8 cellular contexts compared by ENCODE assay signal in genomic region chr5:132867046-132867451, GRCh38. TPM values are rescaled to one million over a fixed set of nuclear protein-coding genes. Genes with fewer than 3 reads are reported as not detected.
DNase-seq lines count a peak whose midpoint lies in the region; ATAC-seq, FAIRE-seq and TF ChIP-seq lines count a peak whose summit lies in the region.

No MANE protein-coding gene starts in this region.

- H3K4me1 ChIP-seq in MM.1S (ENCODE audit: low read length) (peaks cover 6% of the 10 kb centered on the region), H1 (replicated peaks in 1 of 4; ENCODE audit: control insufficient read depth in 3 of 4, insufficient read depth in 4 of 4, low read length in 3 of 4) (peaks cover 4 to 7% (median 6%) of the 10 kb centered on the region in 4 experiments; a peak in 5 of 7 replicates), osteoblast (ENCODE audit: insufficient read depth, low read length) (peaks cover 16% of the 10 kb centered on the region)

- 6% methylated on average over 13 of the region's 13 CpGs; no CpG with 5 or more reads in 1 of the 2 experiments for WGBS in H1 (ENCODE audit: extremely low coverage in 1 of 2, insufficient coverage in 1 of 2, insufficient read length in 1 of 2, insufficient replicate concordance in 2 of 2, low coverage in 1 of 2, low lambda C conversion rate in 2 of 2, missing lambda C conversion rate in 1 of 2), 2 experiments

- H3K9ac ChIP-seq in MM.1S (ENCODE audit: low read length) (peak overlapping the region; percentile 89), H1 (replicated peaks in 1 of 4; ENCODE audit: extremely low read depth in 1 of 4, low read depth in 3 of 4, low read length in 3 of 4) (peak overlapping the region; percentile 75 to 96 (median 85))

- H3K23me2 ChIP-seq in H1 (ENCODE audit: low read depth, low read length) = peaks cover 6% of the 10 kb centered on the region

- peak overlapping the region; percentile 98 for H4K8ac ChIP-seq in H1 (ENCODE audit: extremely low read depth, insufficient read depth, low read length)

- peak overlapping the region; percentile 80 for H3K4me2 ChIP-seq in MM.1S (ENCODE audit: low read depth, low read length)
- peak overlapping the region; percentile 81 to 85 for H3K4me2 ChIP-seq in H1 (ENCODE audit: insufficient read depth in 1 of 2, low read depth in 2 of 2, low read length in 2 of 2)
- peak overlapping the region; percentile 100 for H3K4me2 ChIP-seq in osteoblast (ENCODE audit: insufficient read depth, low read length)

- TF ChIP-seq EP300 in H1 (IDR thresholded peaks at IDR 0.05; ENCODE audit: borderline replicate concordance in 1 of 2, low read depth in 2 of 2, low read length in 2 of 2) = no peak

- peak; percentile 12 to 15 for ATAC-seq in activated CD4-positive, CD25-positive, alpha-beta regulatory T cell treated with anti-CD3 and anti-CD28 coated beads, Interleukin-2, amount 50 U/mL, for 24 hours

- H3K9me3 ChIP-seq in MM.1S (replicated peaks; ENCODE audit: insufficient read depth, low read length) = no peaks in the 10 kb centered on the region
- no peaks in the 10 kb centered on the region for H3K9me3 ChIP-seq in H1 (ENCODE audit: insufficient read depth in 2 of 2, low read depth in 1 of 2, low read length in 1 of 2)
- no peaks in the 10 kb centered on the region for H3K9me3 ChIP-seq in osteoblast (ENCODE audit: low read depth, low read length)

- H2BK5ac ChIP-seq in H1 (ENCODE audit: low read depth, low read length) = peak overlapping the region; percentile 77; the same call in 1 of the 2 replicates

- H3K79me1 ChIP-seq in H1 (ENCODE audit: low read depth, low read length) = peaks cover 3% of the 10 kb centered on the region; the same call in 1 of the 2 replicates

- H3K9me2 ChIP-seq in MM.1S (replicated peaks; ENCODE audit: insufficient read depth, low read length) = no peaks in the 10 kb centered on the region

- H2AK5ac ChIP-seq in H1 (ENCODE audit: low read depth, low read length) = no peak overlapping the region

- no peak for DNase-seq in activated CD4-positive, CD25-positive, alpha-beta regulatory T cell (lab: John Stamatoyannopoulos, UW)
- no peak for DNase-seq in MM.1S
- DNase-seq in H1 (ENCODE audit: low read depth in 1 of 2, low spot score in 2 of 2) = no peak
- no peak for DNase-seq in osteoblast (ENCODE audit: insufficient read length, low spot score, missing footprints)
- no peak for DNase-seq in HTR-8/SVneo (ENCODE audit: insufficient read length, low spot score)
- no peak for DNase-seq in activated gamma-delta T cell treated with Interleukin-2 at 50 U/mL for 16 hours
- no peak for DNase-seq in A172 (ENCODE audit: low spot score)

- FAIRE-seq in H1 (lab: Jason Lieb, UNC) (no peak), HTR-8/SVneo (lab: Jason Lieb, UNC) (no peak)

- H3K79me2 ChIP-seq in MM.1S (ENCODE audit: low read length) (peaks cover 31% of the 10 kb centered on the region), H1 (ENCODE audit: control insufficient read depth in 1 of 2, insufficient read depth in 2 of 2, low read length in 2 of 2) (peaks cover 3 to 13% of the 10 kb centered on the region in 2 experiments; a peak in 2 of 4 replicates), osteoblast (ENCODE audit: insufficient read depth, low read length) (peaks cover 21% of the 10 kb centered on the region)

- H3K27me3 ChIP-seq in MM.1S (replicated peaks; ENCODE audit: insufficient read depth, low read length) = no peaks in the 10 kb centered on the region
- no peaks in the 10 kb centered on the region for H3K27me3 ChIP-seq in H1 (replicated peaks in 1 of 4; ENCODE audit: control insufficient read depth in 3 of 4, extremely low read depth in 1 of 4, insufficient read depth in 3 of 4, low read length in 3 of 4)
- H3K27me3 ChIP-seq in osteoblast (ENCODE audit: insufficient read depth, low read length) = no peaks in the 10 kb centered on the region

- H3K36me3 ChIP-seq in MM.1S (replicated peaks; ENCODE audit: insufficient read depth, low read length) (peaks cover 8% of the 10 kb centered on the region; the same call in 1 of the 2 replicates), H1 (ENCODE audit: control insufficient read depth in 2 of 4, insufficient read depth in 4 of 4, low read length in 3 of 4) (peaks cover 6 to 27% (median 14%) of the 10 kb centered on the region in 4 experiments; a peak in 6 of 8 replicates), osteoblast (ENCODE audit: insufficient read depth, low read length) (peaks cover 24% of the 10 kb centered on the region)

- H4K20me1 ChIP-seq in MM.1S (ENCODE audit: insufficient read depth, low read length) (no peaks in the 10 kb centered on the region), H1 (replicated peaks in 1 of 2; ENCODE audit: control insufficient read depth in 1 of 2, insufficient read depth in 2 of 2, low read length in 2 of 2) (peaks cover 0 to 2% of the 10 kb centered on the region in 2 experiments), osteoblast (ENCODE audit: insufficient read depth, low read length) (peaks cover 10% of the 10 kb centered on the region)

- POLR2A ChIA-PET in H1 (lab: Charles Lee; ENCODE audit: partially characterized antibody) = interaction anchor here (0.9 to 4.3 kb wide), 14 partner anchors 10 to 573 kb away, joined by 3 to 32 read pairs (median 4); partner anchors contain the start of genes HSPA4, KIF3A and SLC22A4

- TF ChIP-seq CTCF in MM.1S (IDR thresholded peaks at IDR 0.05; ENCODE audit: low read length) = no peak
- TF ChIP-seq CTCF in H1 (IDR thresholded peaks at IDR 0.05; ENCODE audit: control extremely low read depth in 1 of 3, insufficient read depth in 1 of 3, low read depth in 1 of 3, low read length in 3 of 3) = no peak
- no peak for TF ChIP-seq CTCF in osteoblast (IDR thresholded peaks at IDR 0.05; ENCODE audit: extremely low read depth, low read depth, low read length)

- H2BK120ac ChIP-seq in H1 (replicated peaks; ENCODE audit: low read depth, low read length) = no peak overlapping the region

- no peak for TF ChIP-seq RAD21 in H1 (IDR thresholded peaks at IDR 0.05 in 1 of 2, conservative IDR thresholded peaks at IDR 0.05 in 1 of 2; ENCODE audit: low read depth in 2 of 2, low read length in 2 of 2)

- no peak overlapping the region for H4K91ac ChIP-seq in H1 (replicated peaks; ENCODE audit: insufficient read length, low read length)

- peak overlapping the region; percentile 67 for H3K56ac ChIP-seq in H1 (replicated peaks; ENCODE audit: insufficient read length, low read depth, low read length)

- H3K4me3 ChIP-seq in MM.1S (ENCODE audit: low read length) = peak overlapping the region; percentile 97
- H3K4me3 ChIP-seq in H1 (ENCODE audit: extremely low read depth in 1 of 4, insufficient read depth in 2 of 4, low read depth in 3 of 4, low read length in 4 of 4) = peak overlapping the region; percentile 80 to 99 (median 88)
- peak overlapping the region; percentile 96 for H3K4me3 ChIP-seq in osteoblast (ENCODE audit: insufficient read depth, low read length)

- H4K5ac ChIP-seq in H1 (ENCODE audit: insufficient read length, low read depth, low read length) = no peak overlapping the region

- no peak overlapping the region for H3K18ac ChIP-seq in H1 (ENCODE audit: extremely low read depth, low read length)

- H3K27ac ChIP-seq in MM.1S (ENCODE audit: low read length) (peak overlapping the region; percentile 67), H1 (ENCODE audit: low read depth, low read length) (peak overlapping the region; percentile 93), osteoblast (ENCODE audit: low read depth, low read length) (peak overlapping the region; percentile 98)

- H3K14ac ChIP-seq in H1 (ENCODE audit: insufficient read length) = no peak overlapping the region

- no peak overlapping the region for H3K23ac ChIP-seq in H1 (ENCODE audit: insufficient read length)

- TF ChIP-seq POLR2A in H1 (IDR thresholded peaks at IDR 0.05; ENCODE audit: control extremely low read depth in 1 of 2, low read depth in 2 of 2, low read length in 2 of 2) = no peak

- H2BK20ac ChIP-seq in H1 (ENCODE audit: low read length) = no peak overlapping the region

- peaks cover 4% of the 10 kb centered on the region; the same call in 1 of the 2 replicates for H3F3A ChIP-seq in MM.1S (ENCODE audit: insufficient read depth, low read length)

- H3K4ac ChIP-seq in H1 (replicated peaks; ENCODE audit: insufficient read length, low read depth, low read length) = no peak overlapping the region

- H2AFZ ChIP-seq in MM.1S (ENCODE audit: low read length) (peak overlapping the region; percentile 54), H1 (ENCODE audit: low read length) (no peak overlapping the region), osteoblast (ENCODE audit: low read length) (peak overlapping the region; percentile 91)

- CTCF ChIA-PET in H1 (lab: Charles Lee; ENCODE audit: partially characterized antibody) = interaction anchor here (1.6 to 32.2 kb wide), 5 partner anchors 12 to 60 kb away, joined by 3 to 465 read pairs (median 7); partner anchors contain the start of gene SHROOM1

- H2BK12ac ChIP-seq in H1 (ENCODE audit: low read depth, low read length) = no peak overlapping the region

- no peak overlapping the region for H2BK15ac ChIP-seq in H1 (ENCODE audit: low read length)

RNA-seq across cellular contexts. Expression of gene UQCRQ, which starts 0.6 kb away (rescaled TPM):
- 282 and 293 TPM in 2 replicates for total RNA-seq in H1 (2021; fragmentation: NEBNext Ultra II Directional; extraction: Animal tissue kit (Norgen Biotek cat#: 25700))
- polyA plus RNA-seq in H1 (2011; rRNA removed) = 177 and 195 TPM in 2 replicates
- polyA plus RNA-seq in H1 (2011; cell fraction: cytosol; rRNA removed) = 180 TPM
- polyA plus RNA-seq in H1 (2011; cell fraction: nucleus; rRNA removed) = 145 TPM
- 223 to 374 TPM (median 268 TPM) in 4 replicates for polyA plus RNA-seq in H1 (2012, experiment 1 of 2)
- 178 TPM for polyA plus RNA-seq in H1 (2012, experiment 2 of 2)
- 550 TPM for polyA plus RNA-seq in H1 (2013, experiment 1 of 2)
- 597 TPM for polyA plus RNA-seq in H1 (2013, experiment 2 of 2)
- 18.8 and 18.9 TPM in 2 replicates for polyA minus RNA-seq in H1 (2011; rRNA and poly(A)+ RNA removed)
- 47.9 TPM for polyA minus RNA-seq in H1 (2011; cell fraction: cytosol; rRNA and poly(A)+ RNA removed)
- 51.4 TPM for polyA minus RNA-seq in H1 (2011; cell fraction: nucleus; rRNA and poly(A)+ RNA removed)
- total RNA-seq in osteoblast = 76.0 and 94.6 TPM in 2 replicates
- total RNA-seq in A172 (2014; rRNA removed; shearing (Covaris generic)) = 198 and 275 TPM in 2 replicates

RNA-seq across cellular contexts. Expression of gene GDF9, which starts 0.8 kb away (rescaled TPM):
- total RNA-seq in H1 (2021; fragmentation: NEBNext Ultra II Directional; extraction: Animal tissue kit (Norgen Biotek cat#: 25700)) = 0.34 TPM in 1 of 2 replicates, not detected in the other
- 0.14 and 0.22 TPM in 2 replicates for polyA plus RNA-seq in H1 (2011; rRNA removed)
- 0.32 TPM for polyA plus RNA-seq in H1 (2011; cell fraction: cytosol; rRNA removed)
- 0.29 TPM for polyA plus RNA-seq in H1 (2011; cell fraction: nucleus; rRNA removed)
- 0.14 to 0.27 TPM (median 0.20 TPM) in 4 replicates for polyA plus RNA-seq in H1 (2012, experiment 1 of 2)
- polyA plus RNA-seq in H1 (2012, experiment 2 of 2) = not detected
- polyA plus RNA-seq in H1 (2013, experiment 1 of 2) = 0.20 TPM
- 0.35 TPM for polyA plus RNA-seq in H1 (2013, experiment 2 of 2)
- polyA minus RNA-seq in H1 (2011; rRNA and poly(A)+ RNA removed) = 0.19 and 0.88 TPM in 2 replicates
- polyA minus RNA-seq in H1 (2011; cell fraction: cytosol; rRNA and poly(A)+ RNA removed) = not detected
- polyA minus RNA-seq in H1 (2011; cell fraction: nucleus; rRNA and poly(A)+ RNA removed) = 0.40 TPM
- total RNA-seq in osteoblast = 0.29 and 0.36 TPM in 2 replicates
- total RNA-seq in A172 (2014; rRNA removed; shearing (Covaris generic)) = 0.36 and 2.4 TPM in 2 replicates

RNA-seq across cellular contexts. Expression of gene LEAP2, which starts 6.4 kb away (rescaled TPM):
- total RNA-seq in H1 (2021; fragmentation: NEBNext Ultra II Directional; extraction: Animal tissue kit (Norgen Biotek cat#: 25700)) = 1.1 and 2.9 TPM in 2 replicates
- 1.4 and 1.8 TPM in 2 replicates for polyA plus RNA-seq in H1 (2011; rRNA removed)
- polyA plus RNA-seq in H1 (2011; cell fraction: cytosol; rRNA removed) = 2.4 TPM
- polyA plus RNA-seq in H1 (2011; cell fraction: nucleus; rRNA removed) = 3.5 TPM
- 1.8 to 3.9 TPM (median 1.9 TPM) in 4 replicates for polyA plus RNA-seq in H1 (2012, experiment 1 of 2)
- polyA plus RNA-seq in H1 (2012, experiment 2 of 2) = 0.29 TPM
- 2.4 TPM for polyA plus RNA-seq in H1 (2013, experiment 1 of 2)
- polyA plus RNA-seq in H1 (2013, experiment 2 of 2) = 2.4 TPM
- 1.7 TPM in 2 replicates for polyA minus RNA-seq in H1 (2011; rRNA and poly(A)+ RNA removed)
- 1.0 TPM for polyA minus RNA-seq in H1 (2011; cell fraction: cytosol; rRNA and poly(A)+ RNA removed)
- polyA minus RNA-seq in H1 (2011; cell fraction: nucleus; rRNA and poly(A)+ RNA removed) = 2.0 TPM
- under 0.01 and 0.29 TPM in 2 replicates for total RNA-seq in osteoblast
- total RNA-seq in A172 (2014; rRNA removed; shearing (Covaris generic)) = 0.38 and 1.9 TPM in 2 replicates

RNA-seq across cellular contexts. Expression of gene SHROOM1, which starts 36.6 kb away (rescaled TPM):
- 5.2 and 5.7 TPM in 2 replicates for total RNA-seq in H1 (2021; fragmentation: NEBNext Ultra II Directional; extraction: Animal tissue kit (Norgen Biotek cat#: 25700))
- polyA plus RNA-seq in H1 (2011; rRNA removed) = 3.9 and 11.8 TPM in 2 replicates
- polyA plus RNA-seq in H1 (2011; cell fraction: cytosol; rRNA removed) = 7.3 TPM
- 9.6 TPM for polyA plus RNA-seq in H1 (2011; cell fraction: nucleus; rRNA removed)
- 1.7 to 4.7 TPM (median 4.3 TPM) in 4 replicates for polyA plus RNA-seq in H1 (2012, experiment 1 of 2)
- 1.8 TPM for polyA plus RNA-seq in H1 (2012, experiment 2 of 2)
- 2.9 TPM for polyA plus RNA-seq in H1 (2013, experiment 1 of 2)
- 2.5 TPM for polyA plus RNA-seq in H1 (2013, experiment 2 of 2)
- 1.4 and 7.3 TPM in 2 replicates for polyA minus RNA-seq in H1 (2011; rRNA and poly(A)+ RNA removed)
- polyA minus RNA-seq in H1 (2011; cell fraction: cytosol; rRNA and poly(A)+ RNA removed) = 2.1 TPM
- 5.6 TPM for polyA minus RNA-seq in H1 (2011; cell fraction: nucleus; rRNA and poly(A)+ RNA removed)
- 4.7 and 6.2 TPM in 2 replicates for total RNA-seq in osteoblast
- total RNA-seq in A172 (2014; rRNA removed; shearing (Covaris generic)) = 5.6 and 6.1 TPM in 2 replicates

RNA-seq across cellular contexts. Expression of gene SOWAHA, which starts 53.9 kb away (rescaled TPM):
- 0.09 and 0.10 TPM in 2 replicates for total RNA-seq in H1 (2021; fragmentation: NEBNext Ultra II Directional; extraction: Animal tissue kit (Norgen Biotek cat#: 25700))
- polyA plus RNA-seq in H1 (2011; rRNA removed) = 0.11 and 0.17 TPM in 2 replicates
- 0.06 TPM for polyA plus RNA-seq in H1 (2011; cell fraction: cytosol; rRNA removed)
- polyA plus RNA-seq in H1 (2011; cell fraction: nucleus; rRNA removed) = 0.11 TPM
- 0.05 to 0.13 TPM in 2 of 4 replicates, not detected in the others for polyA plus RNA-seq in H1 (2012, experiment 1 of 2)
- not detected for polyA plus RNA-seq in H1 (2012, experiment 2 of 2)
- polyA plus RNA-seq in H1 (2013, experiment 1 of 2) = 0.06 TPM
- 0.06 TPM for polyA plus RNA-seq in H1 (2013, experiment 2 of 2)
- 0.06 TPM in 1 of 2 replicates, not detected in the other for polyA minus RNA-seq in H1 (2011; rRNA and poly(A)+ RNA removed)
- polyA minus RNA-seq in H1 (2011; cell fraction: cytosol; rRNA and poly(A)+ RNA removed) = not detected
- 0.20 TPM for polyA minus RNA-seq in H1 (2011; cell fraction: nucleus; rRNA and poly(A)+ RNA removed)
- total RNA-seq in osteoblast = under 0.01 and 0.29 TPM in 2 replicates
- not detected in 2 replicates for total RNA-seq in A172 (2014; rRNA removed; shearing (Covaris generic))
